In genomic region chr12:132475304-132476037, GRCh38 we compare ENCODE assay signal across 10 cellular contexts. TPM values are rescaled to one million over a fixed set of nuclear protein-coding genes. Genes with fewer than 3 reads are reported as not detected.
DNase-seq lines count a peak whose midpoint lies in the region; ATAC-seq, FAIRE-seq and TF ChIP-seq lines count a peak whose summit lies in the region.
"Had no signal": no experiment of that assay in that cellular context is flagged by ENCODE, and none has a peak within 500 bp of the region (broad histone marks: within the 10 kb centered on the region; RNA-seq: fewer than 3 reads in every experiment).

No MANE protein-coding gene starts in this region.

- H3K27me3 Mint-ChIP-seq in T-helper 1 cell treated with Interleukin-12 subunit alpha and Interleukin-12 subunit beta and Interleukin-4 antibody, amounts not matched to agents 30 μg/mL and 1 μg/mL, for 36 hours (ENCODE audit: low read depth): peaks cover 4% of the 10 kb centered on the region

- FAIRE-seq in frontal cortex (lab: Jason Lieb, UNC): no peak
- FAIRE-seq: G401.6, pancreas had no signal

- TF ChIP-seq CTCF in GM12865 (IDR thresholded peaks at IDR 0.05; ENCODE audit: insufficient read depth, low read depth, low read length, missing control alignments): no peak

- H4K20me1 ChIP-seq in BLaER1 treated with 17β-estradiol and CSF1 and Interleukin-3, amounts not matched to agents 10 nM and 100 nM: peaks cover 0 to 4% (median 0%) of the 10 kb centered on the region in 11 experiments; a peak in 2 of 22 replicates

- no peaks in the 10 kb centered on the region for H3K36me3 ChIP-seq in BLaER1 treated with 17β-estradiol and CSF1 and Interleukin-3, amounts not matched to agents 10 nM and 100 nM
- H3K36me3 ChIP-seq: pancreas had no signal

- DNase-seq in GM12865 (ENCODE audit: low read depth) (peak; percentile 63), frontal cortex (ENCODE audit: low spot score in 2 of 2) (no peak), AG08395 (ENCODE audit: low spot score) (no peak)
- peak; percentile 51 for DNase-seq in effector CD8-positive, alpha-beta T cell (lab: John Stamatoyannopoulos, UW)

- H3K4me1 ChIP-seq in BLaER1 treated with 17β-estradiol and CSF1 and Interleukin-3, amounts not matched to agents 10 nM and 100 nM: peaks cover 65 to 70% (median 69%) of the 10 kb centered on the region in 10 experiments
- H3K4me1 ChIP-seq: pancreas had no signal

- H3K9me3 Mint-ChIP-seq in T-helper 1 cell treated with Interleukin-12 subunit alpha and Interleukin-12 subunit beta and Interleukin-4 antibody, amounts not matched to agents 30 μg/mL and 1 μg/mL, for 36 hours: peaks cover 3% of the 10 kb centered on the region

- no peaks in the 10 kb centered on the region for H3K36me3 Mint-ChIP-seq in T-helper 1 cell treated with Interleukin-12 subunit alpha and Interleukin-12 subunit beta and Interleukin-4 antibody, amounts not matched to agents 30 μg/mL and 1 μg/mL, for 36 hours (ENCODE audit: low read depth)

- peak overlapping the region in 9 of 10 experiments; percentile 14 to 58 (median 37); a peak in 10 of 20 replicates for H3K4me3 ChIP-seq in BLaER1 treated with 17β-estradiol and CSF1 and Interleukin-3, amounts not matched to agents 10 nM and 100 nM
- H3K4me3 ChIP-seq in GM12865 (ENCODE audit: low read depth, low read length): no peak overlapping the region
- H3K4me3 ChIP-seq: pancreas had no signal

- H3K27me3 ChIP-seq in BLaER1 treated with 17β-estradiol and CSF1 and Interleukin-3, amounts not matched to agents 10 nM and 100 nM: peaks cover 0 to 21% (median 0%) of the 10 kb centered on the region in 11 experiments; a peak in 9 of 22 replicates
- H3K27me3 ChIP-seq: pancreas had no signal

- peak overlapping the region; percentile 75 to 99 (median 89) for H3K4me2 ChIP-seq in BLaER1 treated with 17β-estradiol and CSF1 and Interleukin-3, amounts not matched to agents 10 nM and 100 nM

- H3K27ac ChIP-seq in BLaER1 treated with 17β-estradiol and CSF1 and Interleukin-3, amounts not matched to agents 10 nM and 100 nM: peak overlapping the region in 10 of 11 experiments; percentile 19 to 84 (median 78); a peak in 19 of 22 replicates
- H3K27ac ChIP-seq: pancreas had no signal

- H3K27ac Mint-ChIP-seq in T-helper 1 cell treated with Interleukin-12 subunit alpha and Interleukin-12 subunit beta and Interleukin-4 antibody, amounts not matched to agents 30 μg/mL and 1 μg/mL, for 36 hours: peak overlapping the region; percentile 85

- H3K4me1 Mint-ChIP-seq in T-helper 1 cell treated with Interleukin-12 subunit alpha and Interleukin-12 subunit beta and Interleukin-4 antibody, amounts not matched to agents 30 μg/mL and 1 μg/mL, for 36 hours (ENCODE audit: low read depth): peaks cover 18% of the 10 kb centered on the region

- ATAC-seq in GM18861 (IDR thresholded peaks at IDR 0.05; ENCODE audit: unreplicated experiment): no peak
- no peak for ATAC-seq in HG03457 (IDR thresholded peaks at IDR 0.05; ENCODE audit: unreplicated experiment)

- H3K9me3 ChIP-seq in BLaER1 treated with 17β-estradiol and CSF1 and Interleukin-3, amounts not matched to agents 10 nM and 100 nM (replicated peaks in 1 of 11): peaks cover 0 to 4% (median 0%) of the 10 kb centered on the region in 11 experiments; a peak in 2 of 22 replicates
- H3K9me3 ChIP-seq: pancreas had no signal

- H3K9ac ChIP-seq in BLaER1 treated with 17β-estradiol and CSF1 and Interleukin-3, amounts not matched to agents 10 nM and 100 nM: peak overlapping the region in 9 of 11 experiments; percentile 35 to 68 (median 61); a peak in 15 of 22 replicates

- H3K4me3 Mint-ChIP-seq in T-helper 1 cell treated with Interleukin-12 subunit alpha and Interleukin-12 subunit beta and Interleukin-4 antibody, amounts not matched to agents 30 μg/mL and 1 μg/mL, for 36 hours: peak overlapping the region; percentile 37

RNA-seq across cellular contexts. Expression of gene FBRSL1, which starts 14.5 kb away (rescaled TPM):
- 4.1 TPM for total RNA-seq in frontal cortex

Comparison
In these comparisons a context has a peak if more than half of its experiments do, and no peak if none do; other contexts are left out.
1. DNase-seq: peak in GM12865 (single experiment) and effector CD8-positive, alpha-beta T cell (single experiment); none in frontal cortex (0 of 2) and AG08395 (single experiment).